Comparison of ENCODE assay signal across 20 cellular contexts in the genomic region with DNA sequence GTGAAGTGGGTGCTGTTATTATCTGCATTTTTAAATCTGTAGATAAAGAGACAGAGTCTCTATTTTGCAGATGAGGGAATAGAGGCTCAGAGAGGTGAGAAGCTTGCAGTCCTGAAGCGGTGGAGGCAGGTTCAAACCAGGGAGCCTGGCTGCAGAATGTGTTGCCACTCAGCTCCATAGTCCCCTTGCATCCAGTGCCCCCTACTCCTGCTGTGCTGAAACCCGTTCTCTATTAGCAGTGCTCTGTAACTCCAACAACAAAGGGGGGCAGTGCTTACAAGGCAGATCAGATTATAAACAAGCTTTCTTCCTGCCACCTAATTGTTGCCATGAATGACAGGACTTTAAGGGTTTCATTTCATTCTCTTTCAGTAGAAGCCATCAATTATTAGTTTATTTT.
"Had no signal": no experiment of that assay in that cellular context is flagged by ENCODE, and none has a peak within 500 bp of the region (broad histone marks: within the 10 kb centered on the region; RNA-seq: fewer than 3 reads in every experiment).

No MANE protein-coding gene starts in this region.

- H3K27ac Mint-ChIP-seq: activated CD4-positive, alpha-beta T cell treated with anti-CD3 and anti-CD28 coated beads, Interleukin-2, amount 10 ng/mL, durations not matched to agents 24 days and 14 days; activated CD8-positive, alpha-beta T cell treated with anti-CD3 and anti-CD28 coated beads, Interleukin-2, amount 10 ng/mL, durations not matched to agents 7 days and 5 days; dendritic cell treated with granulocyte-macrophage colony-stimulating factor and Interleukin-4, amounts not matched to agents 40 ng/mL and 50 ng/mL, for 4 days; T-helper 2 cell treated with Interferon-gamma antibody and Interleukin-4, amounts not matched to agents 5 μg/mL and 100 μg/mL, for 36 hours had no signal

- H3K27me3 ChIP-seq: neutrophil, sigmoid colon had no signal

- H3K9me3 Mint-ChIP-seq: activated T-cell treated with anti-CD3 and anti-CD28 coated beads, Interleukin-2, amount 50 U/mL, for 72 hours; dendritic cell treated with granulocyte-macrophage colony-stimulating factor and Interleukin-4, amounts not matched to agents 40 ng/mL and 50 ng/mL, for 4 days; effector memory CD8-positive, alpha-beta T cell; T-helper 2 cell treated with Interferon-gamma antibody and Interleukin-4, amounts not matched to agents 5 μg/mL and 100 μg/mL, for 36 hours; type B pancreatic cell had no signal

- H3K4me1 ChIP-seq: parathyroid adenoma had no signal

- ATAC-seq: activated CD8-positive, alpha-beta T cell treated with anti-CD3 and anti-CD28 coated beads, Interleukin-2, amount 10 ng/mL, durations not matched to agents 7 days and 5 days; activated T-cell treated with anti-CD3 and anti-CD28 coated beads, Interleukin-2, amount 50 U/mL, for 72 hours; effector memory CD8-positive, alpha-beta T cell; left lobe of liver; mucosa of descending colon; naive thymus-derived CD4-positive, alpha-beta T cell had no signal

- H3K9me3 ChIP-seq: mucosa of descending colon, neutrophil, sigmoid colon had no signal

- H3K4me3 Mint-ChIP-seq: activated CD4-positive, alpha-beta T cell treated with anti-CD3 and anti-CD28 coated beads, Interleukin-2, amount 10 ng/mL, durations not matched to agents 24 days and 14 days; activated CD8-positive, alpha-beta T cell treated with anti-CD3 and anti-CD28 coated beads, Interleukin-2, amount 10 ng/mL, durations not matched to agents 7 days and 5 days; activated T-cell treated with anti-CD3 and anti-CD28 coated beads, Interleukin-2, amount 50 U/mL, for 72 hours; dendritic cell treated with granulocyte-macrophage colony-stimulating factor and Interleukin-4, amounts not matched to agents 40 ng/mL and 50 ng/mL, for 4 days; effector memory CD8-positive, alpha-beta T cell; naive thymus-derived CD4-positive, alpha-beta T cell; T-helper 2 cell treated with Interferon-gamma antibody and Interleukin-4, amounts not matched to agents 5 μg/mL and 100 μg/mL, for 36 hours; type B pancreatic cell had no signal

- H3K79me2 ChIP-seq: parathyroid adenoma had no signal

- H3K27ac ChIP-seq: neutrophil, parathyroid adenoma, sigmoid colon had no signal

- H3K9ac ChIP-seq: parathyroid adenoma had no signal

- H3K4me3 ChIP-seq: mucosa of descending colon, sigmoid colon had no signal

- H3K36me3 ChIP-seq: sigmoid colon had no signal

- DNase-seq: activated CD4-positive, alpha-beta T cell treated with anti-CD3 and anti-CD28 coated beads, Interleukin-2, amount 10 ng/mL, durations not matched to agents 24 days and 14 days; activated CD4-positive, CD25-positive, alpha-beta regulatory T cell; activated CD8-positive, alpha-beta memory T cell treated with anti-CD3 and anti-CD28 coated beads, Interleukin-2, amount 50 U/mL, for 4 hours; activated CD8-positive, alpha-beta T cell treated with anti-CD3 and anti-CD28 coated beads, Interleukin-2, amount 10 ng/mL, durations not matched to agents 7 days and 5 days; activated naive CD4-positive, alpha-beta T cell; activated T-cell treated with anti-CD3 and anti-CD28 coated beads, Interleukin-2, amount 50 U/mL, for 72 hours; anterior cingulate cortex; effector memory CD8-positive, alpha-beta T cell; head of caudate nucleus; islet precursor cell; mucosa of descending colon; naive thymus-derived CD4-positive, alpha-beta T cell; sigmoid colon; stimulated activated CD4-positive, alpha-beta T cell treated with anti-CD3 and anti-CD28 coated beads, Interleukin-1b, Interleukin-23, amount 100 ng/mL, for 48 hours had no signal

- H3K36me3 Mint-ChIP-seq: type B pancreatic cell had no signal

- H2AFZ ChIP-seq: parathyroid adenoma had no signal

- H3K27me3 Mint-ChIP-seq: activated CD4-positive, alpha-beta T cell treated with anti-CD3 and anti-CD28 coated beads, Interleukin-2, amount 10 ng/mL, durations not matched to agents 24 days and 14 days; dendritic cell treated with granulocyte-macrophage colony-stimulating factor and Interleukin-4, amounts not matched to agents 40 ng/mL and 50 ng/mL, for 4 days; effector memory CD8-positive, alpha-beta T cell; naive thymus-derived CD4-positive, alpha-beta T cell had no signal
